ENCODE assay signal across 15 cellular contexts in genomic region chr17:4163951-4164350, GRCh38. TPM values are rescaled to one million over a fixed set of nuclear protein-coding genes. Genes with fewer than 3 reads are reported as not detected.
DNase-seq lines count a peak whose midpoint lies in the region; ATAC-seq, FAIRE-seq and TF ChIP-seq lines count a peak whose summit lies in the region.
"Had no signal": no experiment of that assay in that cellular context is flagged by ENCODE, and none has a peak within 500 bp of the region (broad histone marks: within the 10 kb centered on the region; RNA-seq: fewer than 3 reads in every experiment).

No MANE protein-coding gene starts in this region.

- H3K4me3 ChIP-seq in A549 (no peak overlapping the region), HL-60 (replicated peaks; ENCODE audit: insufficient read depth, low read length) (no peak overlapping the region), K562 (no peak overlapping the region), stomach (no peak overlapping the region), small intestine (ENCODE audit: low read depth in 1 of 2, low read length in 2 of 2) (no peak overlapping the region)
- H3K4me3 ChIP-seq: upper lobe of right lung had no signal

- H4K20me1 ChIP-seq in K562 (replicated peaks; ENCODE audit: control insufficient read depth, insufficient read depth, low read length) = no peaks in the 10 kb centered on the region

- POLR2A ChIA-PET in A549 (lab: Yijun Ruan, JAX) = interaction anchor here (0.7 kb wide), 1 partner anchor 21 kb away, joined by 3 read pairs; the partner anchor contains the start of genes CYB5D2 and ZZEF1
- POLR2A ChIA-PET in K562 (lab: Yijun Ruan, JAX) = interaction anchor here (0.6 to 1.8 kb wide), 4 partner anchors 21 to 103 kb away, joined by 3 to 9 read pairs (median 4); partner anchors contain the start of genes CYB5D2 and ZZEF1

- DNase-seq in A549 (ENCODE audit: low read depth in 1 of 2, low spot score in 1 of 2) (peak in 1 of 2 experiments; percentile 18), HL-60 (ENCODE audit: low read depth in 1 of 2, low spot score in 1 of 2) (peak in 1 of 2 experiments; percentile 56), K562 (ENCODE audit: extremely low read depth in 1 of 4, low spot score in 3 of 4) (peak in 2 of 4 experiments; percentile 19 to 29), left ventricle myocardium superior (no peak), stomach (no peak), medulla oblongata (ENCODE audit: extremely low spot score) (no peak), small intestine (no peak)
- DNase-seq: brain microvascular endothelial cell; DND-41; NCI-H2081 treated with DMSO at 0.1 percent for 48 hours; stimulated activated CD4-positive, alpha-beta T cell treated with anti-CD3 and anti-CD28 coated beads, Interleukin-15, amount 100 ng/mL, for 24 hours; upper lobe of right lung had no signal

- TF ChIP-seq EP300 in A549 (IDR thresholded peaks at IDR 0.05) (no peak), K562 (IDR thresholded peaks at IDR 0.05; ENCODE audit: low read length) (no peak), stomach (IDR thresholded peaks at IDR 0.05) (no peak)

- CTCF ChIA-PET in A549 (lab: Yijun Ruan, JAX) = interaction anchor here (0.6 to 7.3 kb wide), 6 partner anchors 9 to 249 kb away, joined by 3 to 45 read pairs (median 6); no protein-coding TSS in a partner anchor
- CTCF ChIA-PET in K562 (lab: Yijun Ruan, JAX; ENCODE audit: low intra/inter-chr PET ratio) = no interaction called here

- H3K4me2 ChIP-seq in A549 (no peak overlapping the region), K562 (ENCODE audit: insufficient read depth, low read length) (no peak overlapping the region)

- intact Hi-C loops in K562 (cut with micrococcal nuclease) = no loop called here
- intact Hi-C loops in left ventricle myocardium superior (cut with micrococcal nuclease) = no loop called here
- intact Hi-C loops in stomach (cut with DNase I; ENCODE audit: low total_unique reads) = no loop called here

- BruUV-seq in K562 (replicated peaks; lab: Mats Ljungman, UMichigan) = no TSS peak

- no peaks in the 10 kb centered on the region for H3K79me2 ChIP-seq in K562 (ENCODE audit: control insufficient read depth, insufficient read depth, low read length)

- 78% methylated on average over 6 of the region's 6 CpGs for WGBS in A549 (ENCODE audit: missing lambda C conversion rate)
- WGBS in K562 (ENCODE audit: insufficient coverage, low coverage, missing lambda C conversion rate) = 26% methylated on average over 6 of the region's 6 CpGs
- WGBS in stomach, 5 donors = 64 to 77% (median 73%) methylated on average over 6 of the region's 6 CpGs
- WGBS in small intestine, 3 donors = 83 to 91% (median 87%) methylated on average over 6 of the region's 6 CpGs

- in situ Hi-C loops in K562 (cut with MboI) = no loop called here

- TF ChIP-seq CTCF in A549 (IDR thresholded peaks at IDR 0.05) (no peak), HL-60 (IDR thresholded peaks at IDR 0.05; ENCODE audit: insufficient read depth, low read length) (no peak), K562 (IDR thresholded peaks at IDR 0.05 in 2 of 3, conservative IDR thresholded peaks at IDR 0.05 in 1 of 3; ENCODE audit: insufficient read depth in 2 of 3, low read depth in 1 of 3, low read length in 3 of 3) (no peak), stomach (IDR thresholded peaks at IDR 0.05) (no peak)

- H3K4me1 ChIP-seq in A549 = peaks cover 39% of the 10 kb centered on the region
- peaks cover 14 to 26% of the 10 kb centered on the region in 2 experiments; a peak in 4 of 5 replicates for H3K4me1 ChIP-seq in K562 (replicated peaks in 1 of 2; ENCODE audit: control insufficient read depth in 2 of 2, insufficient read depth in 2 of 2, low read length in 2 of 2)
- peaks cover 6 to 30% (median 18%) of the 10 kb centered on the region in 4 donors for H3K4me1 ChIP-seq in stomach
- no peaks in the 10 kb centered on the region for H3K4me1 ChIP-seq in small intestine (ENCODE audit: control insufficient read depth in 2 of 2, insufficient read depth in 1 of 2, low read depth in 1 of 2, low read length in 1 of 2)

- no peak for ATAC-seq in A549
- ATAC-seq in K562 = peak; percentile 42; the same call in 2 of the 3 replicates
- ATAC-seq in left ventricle myocardium superior = peak; percentile 35
- no peak for ATAC-seq in HG02970 (IDR thresholded peaks at IDR 0.05; ENCODE audit: low FRiP score, unreplicated experiment)
- ATAC-seq: upper lobe of right lung had no signal

- TF ChIP-seq POLR2A in A549 (IDR thresholded peaks at IDR 0.05; ENCODE audit: low read length) (no peak), K562 (conservative IDR thresholded peaks at IDR 0.05) (no peak), stomach (IDR thresholded peaks at IDR 0.05) (no peak)

- H3K9me3 ChIP-seq in A549 = no peaks in the 10 kb centered on the region
- no peaks in the 10 kb centered on the region for H3K9me3 ChIP-seq in K562 (replicated peaks; ENCODE audit: control insufficient read depth, insufficient read depth, low read depth, low read length)
- H3K9me3 ChIP-seq in stomach = no peaks in the 10 kb centered on the region
- H3K9me3 ChIP-seq in small intestine (ENCODE audit: control insufficient read depth, low read depth) = no peaks in the 10 kb centered on the region
- H3K9me3 ChIP-seq: upper lobe of right lung had no signal

- FAIRE-seq in A549 (lab: Jason Lieb, UNC) (no peak), K562 (lab: Jason Lieb, UNC) (peak; percentile 59), small intestine (lab: Jason Lieb, UNC) (no peak)
- FAIRE-seq: endometrium, GM12891 had no signal

- H3K27ac ChIP-seq in A549 (peak overlapping the region; percentile 23 to 90; a peak in 2 of 6 replicates), HL-60 (replicated peaks) (peak overlapping the region; percentile 80), K562 (ENCODE audit: extremely low read depth, low read depth, low read length) (no peak overlapping the region), stomach (no peak overlapping the region), small intestine (ENCODE audit: low read depth in 1 of 2, low read length in 1 of 2) (no peak overlapping the region)
- H3K27ac ChIP-seq: brain microvascular endothelial cell had no signal

- H3K27me3 ChIP-seq in HL-60 (ENCODE audit: insufficient read depth, poor library complexity, severe bottlenecking) = no peaks in the 10 kb centered on the region
- H3K27me3 ChIP-seq in K562 (ENCODE audit: control insufficient read depth in 2 of 2, insufficient read depth in 2 of 2, low read length in 2 of 2) = no peaks in the 10 kb centered on the region
- no peaks in the 10 kb centered on the region for H3K27me3 ChIP-seq in stomach
- H3K27me3 ChIP-seq in small intestine (ENCODE audit: control insufficient read depth in 2 of 2, insufficient read depth in 2 of 2, low read length in 2 of 2) = no peaks in the 10 kb centered on the region
- H3K27me3 ChIP-seq: brain microvascular endothelial cell, upper lobe of right lung had no signal

- H3K36me3 ChIP-seq in K562 (ENCODE audit: control insufficient read depth, insufficient read depth, low read length) = peaks cover 22% of the 10 kb centered on the region; the same call in 1 of the 3 replicates
- H3K36me3 ChIP-seq in stomach = peaks cover 39 to 93% (median 71%) of the 10 kb centered on the region in 4 donors
- peaks cover 5 to 7% of the 10 kb centered on the region in 2 donors for H3K36me3 ChIP-seq in small intestine (ENCODE audit: control insufficient read depth in 2 of 2, insufficient read depth in 2 of 2, low read length in 2 of 2)

- TF ChIP-seq RAD21 in A549 (conservative IDR thresholded peaks at IDR 0.05 in 1 of 2, IDR thresholded peaks at IDR 0.05 in 1 of 2) (no peak), K562 (CRISPR knock-in tag; conservative IDR thresholded peaks at IDR 0.05 in 1 of 2, IDR thresholded peaks at IDR 0.05 in 1 of 2) (no peak)

- H3K9me1 ChIP-seq in K562 (ENCODE audit: control insufficient read depth, insufficient read depth, low read length) = no peaks in the 10 kb centered on the region

- no peak overlapping the region for H3K9ac ChIP-seq in K562 (ENCODE audit: insufficient read depth in 1 of 2, low read depth in 2 of 2, low read length in 2 of 2)

- H2AFZ ChIP-seq in K562 (ENCODE audit: low read depth, low read length) = no peak overlapping the region

RNA-seq across cellular contexts. Expression of gene CYB5D2, which starts 21.0 kb away (rescaled TPM):
- polyA plus RNA-seq in A549 (2011; rRNA removed) (19.4 and 21.2 TPM in 2 replicates), A549 (2017; fragmentation: RNase III; extraction: RNeasy Plus Mini Kit Qiagen cat#74134 plus additional on column Dnase treatment) (15.7 to 22.0 TPM (median 19.4 TPM) in 3 replicates), K562 (2011; rRNA removed) (3.2 and 4.1 TPM in 2 replicates), K562 (2014; fragmentation: Illumina TruSeq; extraction: Trizol) (2.8 and 3.7 TPM in 2 replicates), K562 (2014; fragmentation: Nextera tagmentation; extraction: Ambion mirVana) (1 to 10 TPM in 1 of 2 experiments, under 1 TPM in 1; 0.99 to 1.4 TPM), K562 (2014; rRNA removed) (5.1 and 6.0 TPM in 2 replicates), stomach (10 to 100 TPM; 14.9 to 17.4 (median 16.5) TPM), small intestine (10 to 100 TPM; 18.1 to 34.0 (median 33.0) TPM)
- 19.2 and 21.9 TPM in 2 replicates for polyA plus RNA-seq in A549 (2012; cell fraction: cytosol; rRNA removed)
- polyA plus RNA-seq in A549 (2012; cell fraction: nucleus; rRNA removed) = 12.0 and 17.9 TPM in 2 replicates
- polyA minus RNA-seq in A549 (2011; rRNA and poly(A)+ RNA removed) = 18.9 and 21.3 TPM in 2 replicates
- 2.2 and 3.7 TPM in 2 replicates for total RNA-seq in K562 (2011; cell fraction: chromatin; rRNA removed; ENCODE audit: low replicate concordance)
- total RNA-seq in K562 (2011; cell fraction: nucleolus; rRNA removed) = 4.7 and 5.1 TPM in 2 replicates
- total RNA-seq in K562 (2011; cell fraction: nucleoplasm; rRNA removed) = 3.9 and 6.3 TPM in 2 replicates
- total RNA-seq in K562 (2014; rRNA removed) (3.9 and 4.5 TPM in 2 replicates), K562 (2014; rRNA removed; fragmentation: Illumina TruSeq; extraction: Trizol) (1.8 TPM in 2 replicates), K562 (2015; rRNA removed; fragmentation: Illumina TruSeq; extraction: Trizol) (2.5 and 3.0 TPM in 2 replicates), K562 (2021) (2.8 TPM in 2 replicates), left ventricle myocardium superior (6.8 TPM), stomach (10 to 100 TPM in 4 of 5 donors, 1 to 10 TPM in 1; 1.8 to 32.4 (median 15.4) TPM)
- polyA plus RNA-seq in K562 (2011; cell fraction: cytosol; rRNA removed) = 5.9 and 7.2 TPM in 2 replicates
- polyA plus RNA-seq in K562 (2011; cell fraction: nucleus; rRNA removed) = 2.6 and 3.3 TPM in 2 replicates
- polyA plus RNA-seq in K562 (2012) = 3.2 and 3.9 TPM in 2 replicates
- 1.0 and 2.7 TPM in 2 replicates for polyA minus RNA-seq in K562 (2011; rRNA and poly(A)+ RNA removed)
- 3.1 and 3.7 TPM in 2 replicates for polyA minus RNA-seq in K562 (2011; cell fraction: cytosol; rRNA and poly(A)+ RNA removed)
- polyA minus RNA-seq in K562 (2011; cell fraction: nucleus; rRNA and poly(A)+ RNA removed) = 1.9 and 2.9 TPM in 2 replicates

RNA-seq across cellular contexts. Expression of gene ZZEF1, which starts 21.1 kb away (rescaled TPM):
- polyA plus RNA-seq in A549 (2011; rRNA removed) (22.2 and 36.1 TPM in 2 replicates), A549 (2017; fragmentation: RNase III; extraction: RNeasy Plus Mini Kit Qiagen cat#74134 plus additional on column Dnase treatment) (10.6 to 13.6 TPM (median 11.7 TPM) in 3 replicates), K562 (2011; rRNA removed) (9.7 and 11.4 TPM in 2 replicates), K562 (2014; fragmentation: Illumina TruSeq; extraction: Trizol) (9.8 and 11.5 TPM in 2 replicates), K562 (2014; fragmentation: Nextera tagmentation; extraction: Ambion mirVana) (under 1 TPM; 0.34 to 0.51 TPM), K562 (2014; rRNA removed) (7.1 and 10.6 TPM in 2 replicates), stomach (1 to 10 TPM; 4.4 to 6.6 (median 5.5) TPM), small intestine (10 to 100 TPM; 22.4 to 37.3 (median 31.0) TPM)
- polyA plus RNA-seq in A549 (2012; cell fraction: cytosol; rRNA removed) = 8.6 and 10.8 TPM in 2 replicates
- 26.5 and 32.1 TPM in 2 replicates for polyA plus RNA-seq in A549 (2012; cell fraction: nucleus; rRNA removed)
- polyA minus RNA-seq in A549 (2011; rRNA and poly(A)+ RNA removed) = 121 and 132 TPM in 2 replicates
- total RNA-seq in K562 (2011; cell fraction: chromatin; rRNA removed; ENCODE audit: low replicate concordance) = 180 and 188 TPM in 2 replicates
- 67.7 and 72.2 TPM in 2 replicates for total RNA-seq in K562 (2011; cell fraction: nucleolus; rRNA removed)
- total RNA-seq in K562 (2011; cell fraction: nucleoplasm; rRNA removed) = 81.8 and 83.5 TPM in 2 replicates
- total RNA-seq in K562 (2014; rRNA removed) (12.5 and 14.0 TPM in 2 replicates), K562 (2014; rRNA removed; fragmentation: Illumina TruSeq; extraction: Trizol) (9.8 and 10.5 TPM in 2 replicates), K562 (2015; rRNA removed; fragmentation: Illumina TruSeq; extraction: Trizol) (10.7 and 12.6 TPM in 2 replicates), K562 (2021) (16.5 and 18.5 TPM in 2 replicates), left ventricle myocardium superior (33.5 TPM), stomach (100 to 1,000 TPM in 4 of 5 donors, 10 to 100 TPM in 1; 87.9 to 242 (median 171) TPM)
- 5.7 and 8.0 TPM in 2 replicates for polyA plus RNA-seq in K562 (2011; cell fraction: cytosol; rRNA removed)
- 29.8 and 32.8 TPM in 2 replicates for polyA plus RNA-seq in K562 (2011; cell fraction: nucleus; rRNA removed)
- 9.1 and 10.1 TPM in 2 replicates for polyA plus RNA-seq in K562 (2012)
- 41.5 and 44.7 TPM in 2 replicates for polyA minus RNA-seq in K562 (2011; rRNA and poly(A)+ RNA removed)
- polyA minus RNA-seq in K562 (2011; cell fraction: cytosol; rRNA and poly(A)+ RNA removed) = 18.4 and 19.6 TPM in 2 replicates
- 28.3 and 49.2 TPM in 2 replicates for polyA minus RNA-seq in K562 (2011; cell fraction: nucleus; rRNA and poly(A)+ RNA removed)

Comparison
In these comparisons a context has a peak if more than half of its experiments do, and no peak if none do; other contexts are left out.
1. ATAC-seq: peak in K562 (single experiment) and left ventricle myocardium superior (single experiment); none in A549 (0 of 2) and HG02970 (single experiment).
2. H3K27ac ChIP-seq: peak in A549 (2 of 2) and HL-60 (single experiment); none in K562 (single experiment), stomach (0 of 5) and small intestine (0 of 2).
3. Of the 35 proteins assayed by ChIP-seq in both K562 and A549: peak only in K562: CEBPB; only in A549: MAFK; in both: none; in neither: 33.